16 cellular contexts compared by ENCODE assay signal in genomic region chr2:25305809-25306208, GRCh38. TPM values are rescaled to one million over a fixed set of nuclear protein-coding genes. Genes with fewer than 3 reads are reported as not detected.
DNase-seq lines count a peak whose midpoint lies in the region; ATAC-seq and TF ChIP-seq lines count a peak whose summit lies in the region.
"Had no signal": no experiment of that assay in that cellular context is flagged by ENCODE, and none has a peak within 500 bp of the region (broad histone marks: within the 10 kb centered on the region; RNA-seq: fewer than 3 reads in every experiment).

No MANE protein-coding gene starts in this region.

- H3K36me3 Mint-ChIP-seq in activated CD4-positive, alpha-beta T cell treated with anti-CD3 and anti-CD28 coated beads, Interleukin-2, amount 10 ng/mL, durations not matched to agents 7 days and 5 days (ENCODE audit: low read depth), result peaks cover 53% of the 10 kb centered on the region

- H3K27ac Mint-ChIP-seq in activated CD4-positive, alpha-beta T cell treated with anti-CD3 and anti-CD28 coated beads, Interleukin-2, amount 10 ng/mL, durations not matched to agents 7 days and 5 days, result no peak overlapping the region

- H3K4me3 ChIP-seq in AG10803 (ENCODE audit: low read length), result no peak overlapping the region
- H3K4me3 ChIP-seq: adrenal gland, GM12878, ovary had no signal

- H3K27me3 Mint-ChIP-seq in activated CD4-positive, alpha-beta T cell treated with anti-CD3 and anti-CD28 coated beads, Interleukin-2, amount 10 ng/mL, durations not matched to agents 7 days and 5 days, result no peaks in the 10 kb centered on the region

- H3K9me3 Mint-ChIP-seq in activated CD4-positive, alpha-beta T cell treated with anti-CD3 and anti-CD28 coated beads, Interleukin-2, amount 10 ng/mL, durations not matched to agents 7 days and 5 days, result no peaks in the 10 kb centered on the region

- H3K4me3 Mint-ChIP-seq in activated CD4-positive, alpha-beta T cell treated with anti-CD3 and anti-CD28 coated beads, Interleukin-2, amount 10 ng/mL, durations not matched to agents 7 days and 5 days, result no peak overlapping the region

- DNase-seq in AG10803 (ENCODE audit: low read depth), result peak; percentile 77
- peak; percentile 38 for DNase-seq in NCI-H1092 (lab: John Stamatoyannopoulos, UW)
- DNase-seq in medulla oblongata (ENCODE audit: extremely low spot score), result peak; percentile 90
- no peak for DNase-seq in RKO (ENCODE audit: low spot score)
- DNase-seq in activated CD4-positive, alpha-beta T cell treated with anti-CD3 and anti-CD28 coated beads, Interleukin-2, amount 10 ng/mL, durations not matched to agents 7 days and 5 days, result no peak
- DNase-seq in left colon, result no peak
- DNase-seq: activated CD4-positive, alpha-beta T cell treated with anti-CD3 and anti-CD28 coated beads, Interleukin-2, amount 50 U/mL, for 48 hours; erythroblast; left cardiac atrium; NCI-H2081; ovary had no signal

- CTCF ChIA-PET in activated CD4-positive, alpha-beta T cell treated with anti-CD3 and anti-CD28 coated beads, Interleukin-2, amount 10 ng/mL, durations not matched to agents 7 days and 5 days (lab: Charles Lee), result interaction anchor here (0.6 to 3.2 kb wide), 2 partner anchors 11 to 87 kb away, joined by 3 to 9 read pairs; no protein-coding TSS in a partner anchor

- no peak for TF ChIP-seq CTCF in AG10803 (conservative IDR thresholded peaks at IDR 0.05; ENCODE audit: low read length)

- no peak for ATAC-seq in left colon
- no peak for ATAC-seq in HG03280 (IDR thresholded peaks at IDR 0.05; ENCODE audit: unreplicated experiment)
- ATAC-seq: GM12878 had no signal

- POLR2A ChIA-PET in activated CD4-positive, alpha-beta T cell treated with anti-CD3 and anti-CD28 coated beads, Interleukin-2, amount 10 ng/mL, durations not matched to agents 7 days and 5 days (lab: Charles Lee), result no interaction called here

- H3K27ac ChIP-seq in angular gyrus (ENCODE audit: low read depth, low read length), result peak overlapping the region; percentile 76
- H3K27ac ChIP-seq: C4-2B, ovary had no signal

- intact Hi-C loops in left colon (cut with DNase I, micrococcal nuclease), result no loop called here

- peaks cover 72% of the 10 kb centered on the region for H3K4me1 Mint-ChIP-seq in activated CD4-positive, alpha-beta T cell treated with anti-CD3 and anti-CD28 coated beads, Interleukin-2, amount 10 ng/mL, durations not matched to agents 7 days and 5 days

RNA-seq across cellular contexts. Expression of gene DNMT3A, which starts 35.9 kb away (rescaled TPM):
- 10 to 100 TPM; 55.9 to 62.3 TPM for total RNA-seq in activated CD4-positive, alpha-beta T cell treated with anti-CD3 and anti-CD28 coated beads, Interleukin-2, amount 10 ng/mL, durations not matched to agents 7 days and 5 days
- 10 to 100 TPM; 27.3 to 27.8 TPM for total RNA-seq in left colon

Comparison
In these comparisons a context has a peak if more than half of its experiments do, and no peak if none do; other contexts are left out.
1. DNase-seq: peak in AG10803 (single experiment), NCI-H1092 (single experiment) and medulla oblongata (single experiment); none in RKO (single experiment), activated CD4-positive, alpha-beta T cell treated with anti-CD3 and anti-CD28 coated beads, Interleukin-2, amount 10 ng/mL, durations not matched to agents 7 days and 5 days (single experiment) and left colon (0 of 2).